ENCODE assay signal across 2 cellular contexts in genomic region chr6:117469356-117469755, GRCh38.
A peak's percentile ranks its signal among the peaks of the same experiment; 100 is the strongest.
TF ChIP-seq lines count a peak whose summit lies in the region.

No MANE protein-coding gene starts in this region.

TF ChIP-seq in GM12891, 5 proteins besides CTCF, POLR2A, EP300 and RAD21:
- TF ChIP-seq SPI1 (IDR thresholded peaks at IDR 0.05; ENCODE audit: low read depth, low read length) (0 out of 2 replicates have a peak, but pooled peaks have one; percentile 17), POU2F2 (IDR thresholded peaks at IDR 0.05; ENCODE audit: low read depth, low read length) (no peak)

TF ChIP-seq in HepG2, 621 proteins besides CTCF, POLR2A, EP300 and RAD21:
- TF ChIP-seq ZNF253 (CRISPR knock-in tag; IDR thresholded peaks at IDR 0.05; ENCODE audit: borderline replicate concordance) = no peak
- no peak for TF ChIP-seq ZNF510 (CRISPR knock-in tag; IDR thresholded peaks at IDR 0.05; ENCODE audit: low read depth)
- TF ChIP-seq SKI (IDR thresholded peaks at IDR 0.05; ENCODE audit: partially characterized antibody) = no peak
- no peak for TF ChIP-seq CENPX (CRISPR knock-in tag; IDR thresholded peaks at IDR 0.05)
- TF ChIP-seq ZNF652 (CRISPR knock-in tag; IDR thresholded peaks at IDR 0.05; ENCODE audit: borderline replicate concordance, low read depth) = no peak
- TF ChIP-seq ZNF740 (CRISPR knock-in tag; IDR thresholded peaks at IDR 0.05) = no peak
- TF ChIP-seq MED13 (CRISPR knock-in tag; IDR thresholded peaks at IDR 0.05) = no peak
- TF ChIP-seq ZSCAN29 (CRISPR knock-in tag; conservative IDR thresholded peaks at IDR 0.05) = no peak
- TF ChIP-seq YEATS2 (CRISPR knock-in tag; IDR thresholded peaks at IDR 0.05; ENCODE audit: borderline replicate concordance) = no peak
- no peak for TF ChIP-seq NFE2L1 (CRISPR knock-in tag; IDR thresholded peaks at IDR 0.05; ENCODE audit: borderline replicate concordance)
- no peak for TF ChIP-seq GABPB1 (CRISPR knock-in tag; IDR thresholded peaks at IDR 0.05)
- TF ChIP-seq FOXO4 (CRISPR knock-in tag; conservative IDR thresholded peaks at IDR 0.05) = no peak
- TF ChIP-seq ZBED4 (CRISPR knock-in tag; IDR thresholded peaks at IDR 0.05; ENCODE audit: borderline replicate concordance) = no peak
